In genomic region chr9:11366585-11367129, GRCh38 we compare ENCODE assay signal across 3 cellular contexts.
TF ChIP-seq lines count a peak whose summit lies in the region.

No MANE protein-coding gene starts in this region.

TF ChIP-seq in SK-N-SH, 30 proteins besides CTCF, POLR2A, EP300 and RAD21 (continues in another document):
- TF ChIP-seq TCF12 (IDR thresholded peaks at IDR 0.05) (no peak), USF2 (IDR thresholded peaks at IDR 0.05; ENCODE audit: borderline replicate concordance, low read depth, low read length) (no peak), SMC3 (IDR thresholded peaks at IDR 0.05; ENCODE audit: low read depth, low read length) (no peak), GATA2 (CRISPR knock-in tag; IDR thresholded peaks at IDR 0.05) (no peak), REST (IDR thresholded peaks at IDR 0.05; ENCODE audit: low read depth, low read length) (no peak), MXI1 (IDR thresholded peaks at IDR 0.05; ENCODE audit: low read depth, low read length) (no peak), FOSL2 (IDR thresholded peaks at IDR 0.05; ENCODE audit: borderline replicate concordance, low read depth) (no peak), PBX3 (IDR thresholded peaks at IDR 0.05) (no peak), EZH2phosphoT487 (IDR thresholded peaks at IDR 0.05; ENCODE audit: borderline replicate concordance, low read depth) (no peak), CHD2 (IDR thresholded peaks at IDR 0.05; ENCODE audit: low read length, partially characterized antibody) (no peak), MEF2A (IDR thresholded peaks at IDR 0.05; ENCODE audit: borderline replicate concordance, low read depth) (no peak), TAF1 (IDR thresholded peaks at IDR 0.05; ENCODE audit: borderline replicate concordance, low read depth, low read length) (no peak), RFX5 (IDR thresholded peaks at IDR 0.05; ENCODE audit: low read length) (no peak), ELF1 (IDR thresholded peaks at IDR 0.05) (no peak), NRF1 (IDR thresholded peaks at IDR 0.05; ENCODE audit: low read depth, low read length) (no peak), NFIC (IDR thresholded peaks at IDR 0.05; ENCODE audit: borderline replicate concordance) (no peak), YY1 (IDR thresholded peaks at IDR 0.05; ENCODE audit: low read depth) (no peak)

TF ChIP-seq in SK-N-SH treated with all-trans-retinoic acid at 6 μM for 48 hours, 23 proteins besides CTCF, POLR2A, EP300 and RAD21:
- TF ChIP-seq CSRNP3 (CRISPR knock-in tag; IDR thresholded peaks at IDR 0.05) = no peak
- TF ChIP-seq OSR1 (CRISPR knock-in tag; IDR thresholded peaks at IDR 0.05) = no peak
- TF ChIP-seq GLIS3 (CRISPR knock-in tag; IDR thresholded peaks at IDR 0.05) = no peak
- TF ChIP-seq CSDC2 (CRISPR knock-in tag; IDR thresholded peaks at IDR 0.05) = no peak
- no peak for TF ChIP-seq TOX (CRISPR knock-in tag; IDR thresholded peaks at IDR 0.05; ENCODE audit: borderline replicate concordance)
- no peak for TF ChIP-seq ZNF70 (CRISPR knock-in tag; IDR thresholded peaks at IDR 0.05)
- no peak for TF ChIP-seq ARNTL (CRISPR knock-in tag; IDR thresholded peaks at IDR 0.05; ENCODE audit: borderline replicate concordance, low read depth)
- TF ChIP-seq CREB5 (CRISPR knock-in tag; IDR thresholded peaks at IDR 0.05; ENCODE audit: low read depth) = no peak
- TF ChIP-seq ESRRG (CRISPR knock-in tag; IDR thresholded peaks at IDR 0.05) = no peak
- no peak for TF ChIP-seq ISL1 (CRISPR knock-in tag; IDR thresholded peaks at IDR 0.05)
- TF ChIP-seq SNAI2 (CRISPR knock-in tag; IDR thresholded peaks at IDR 0.05) = no peak
- TF ChIP-seq BACH2 (CRISPR knock-in tag; IDR thresholded peaks at IDR 0.05; ENCODE audit: borderline replicate concordance) = no peak
- TF ChIP-seq ZNF565 (CRISPR knock-in tag; conservative IDR thresholded peaks at IDR 0.05; ENCODE audit: low read depth) = no peak
- no peak for TF ChIP-seq TSHZ2 (CRISPR knock-in tag; IDR thresholded peaks at IDR 0.05)
- no peak for TF ChIP-seq ZC3H10 (CRISPR knock-in tag; IDR thresholded peaks at IDR 0.05)
- no peak for TF ChIP-seq PATZ1 (CRISPR knock-in tag; IDR thresholded peaks at IDR 0.05; ENCODE audit: borderline replicate concordance)
- no peak for TF ChIP-seq ZFP3 (CRISPR knock-in tag; IDR thresholded peaks at IDR 0.05)
- no peak for TF ChIP-seq RARB (CRISPR knock-in tag; IDR thresholded peaks at IDR 0.05)

TF ChIP-seq in H1, 55 proteins besides CTCF, POLR2A, EP300 and RAD21:
- no peak for TF ChIP-seq YY1 (IDR thresholded peaks at IDR 0.05; ENCODE audit: low read depth, low read length)
- no peak for TF ChIP-seq CBX5 (IDR thresholded peaks at IDR 0.05; ENCODE audit: low read depth, low read length)
- no peak for TF ChIP-seq CHD7 (IDR thresholded peaks at IDR 0.05; ENCODE audit: insufficient replicate concordance, low read length)
- TF ChIP-seq ATF3 (IDR thresholded peaks at IDR 0.05; ENCODE audit: insufficient read depth, low read depth, low read length) = no peak
- TF ChIP-seq RFX5 (IDR thresholded peaks at IDR 0.05; ENCODE audit: borderline replicate concordance, low read depth, low read length) = no peak
- no peak for TF ChIP-seq CHD1 (IDR thresholded peaks at IDR 0.05; ENCODE audit: low read depth, low read length)
- TF ChIP-seq USF2 (IDR thresholded peaks at IDR 0.05; ENCODE audit: low read length) = no peak
- TF ChIP-seq RNF2 (IDR thresholded peaks at IDR 0.05; ENCODE audit: borderline replicate concordance, low read depth, low read length, missing control alignments, poor library complexity, severe bottlenecking) = no peak
- TF ChIP-seq EZH2 (IDR thresholded peaks at IDR 0.05; ENCODE audit: low read depth, low read length, severe bottlenecking) = no peak
- no peak for TF ChIP-seq KDM4A (IDR thresholded peaks at IDR 0.05; ENCODE audit: low read depth, low read length, severe bottlenecking)
- TF ChIP-seq SRF (IDR thresholded peaks at IDR 0.05; ENCODE audit: low read depth, low read length) = no peak
- TF ChIP-seq CHD2 (IDR thresholded peaks at IDR 0.05; ENCODE audit: low read length) = no peak
- no peak for TF ChIP-seq ASH2L (IDR thresholded peaks at IDR 0.05; ENCODE audit: low read length)
- TF ChIP-seq POU5F1 (IDR thresholded peaks at IDR 0.05; ENCODE audit: low read depth, low read length) = no peak
